In the genomic region with DNA sequence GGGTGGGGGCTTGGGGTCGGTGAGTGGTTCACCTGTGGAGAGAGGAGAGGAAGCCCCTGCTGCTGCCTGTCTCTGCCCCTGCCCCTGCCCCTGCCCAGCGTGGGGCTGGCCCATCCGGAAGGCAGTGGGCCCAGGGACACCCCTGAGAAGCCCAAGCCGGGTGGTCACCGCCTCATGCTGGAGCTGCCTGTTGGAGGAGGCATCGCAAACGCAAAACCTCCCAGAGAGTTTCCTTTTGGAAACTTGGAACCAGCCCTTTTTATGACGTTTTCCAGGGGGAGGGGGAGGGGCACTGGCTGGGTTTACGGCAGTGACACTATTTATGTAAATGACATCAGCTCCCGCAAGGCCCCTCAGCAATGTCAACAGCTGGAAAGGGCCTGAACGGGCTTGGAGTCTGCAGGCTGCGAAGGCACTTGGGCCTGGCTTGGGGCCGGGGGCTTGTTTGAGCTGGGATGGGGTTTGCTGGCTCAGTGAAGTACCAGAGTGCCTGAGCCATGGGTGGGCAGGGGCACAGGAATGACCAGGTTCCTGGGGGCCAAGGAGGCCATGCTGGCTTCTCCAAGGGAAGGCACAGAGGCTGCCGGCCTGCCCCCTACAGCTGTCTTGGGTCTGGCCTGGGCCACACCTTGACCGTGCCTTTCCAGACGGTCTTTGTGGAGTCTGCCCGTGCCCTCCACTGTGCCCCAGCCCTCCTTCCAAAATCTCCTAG, we compare ENCODE assay signal across 8 cellular contexts.
A peak's percentile ranks its signal among the peaks of the same experiment; 100 is the strongest.
DNase-seq lines count a peak whose midpoint lies in the region; ATAC-seq and TF ChIP-seq lines count a peak whose summit lies in the region.

No MANE protein-coding gene starts in this region.

- H3K27me3 Mint-ChIP-seq in activated CD4-positive, alpha-beta T cell treated with anti-CD3 and anti-CD28 coated beads for 36 hours: no peaks in the 10 kb centered on the region

- 64% methylated on average over 17 of the region's 17 CpGs for WGBS in liver

- TF ChIP-seq RAD21 in liver (IDR thresholded peaks at IDR 0.05): no peak

- peak overlapping the region; percentile 17 for H3K4me3 Mint-ChIP-seq in activated CD4-positive, alpha-beta T cell treated with anti-CD3 and anti-CD28 coated beads for 36 hours

- intact Hi-C loops in activated CD4-positive, alpha-beta T cell treated with anti-CD3 and anti-CD28 coated beads for 36 hours (cut with DNase I, micrococcal nuclease): loop anchor here in 1 of 2 experiments (1.0 kb wide), 3 partner anchors 11 to 49 kb away; no protein-coding TSS in a partner anchor

- ATAC-seq in activated CD4-positive, alpha-beta T cell treated with anti-CD3 and anti-CD28 coated beads for 36 hours: no peak

- no peaks in the 10 kb centered on the region for H3K36me3 ChIP-seq in liver (ENCODE audit: control insufficient read depth in 4 of 4, insufficient read depth in 3 of 4, low read depth in 1 of 4, low read length in 3 of 4)

- H3K9me3 ChIP-seq in liver (ENCODE audit: control insufficient read depth in 4 of 4, low read length in 3 of 4): no peaks in the 10 kb centered on the region

- no peaks in the 10 kb centered on the region for H3K27me3 ChIP-seq in liver (ENCODE audit: control insufficient read depth in 4 of 4, insufficient read depth in 4 of 4, low read length in 3 of 4)

- H3K27ac ChIP-seq in liver (ENCODE audit: low read depth in 1 of 2, low read length in 2 of 2) (peak overlapping the region; percentile 85 to 90), substantia nigra (ENCODE audit: low read depth, low read length, poor library complexity, severe bottlenecking) (peak overlapping the region; percentile 72)

- POLR2A ChIA-PET in activated CD4-positive, alpha-beta T cell treated with anti-CD3 and anti-CD28 coated beads for 36 hours (lab: Charles Lee): interaction anchor here (1.8 kb wide), 1 partner anchor 12 kb away, joined by 4 read pairs; no protein-coding TSS in a partner anchor

- no peak overlapping the region for H3K4me3 ChIP-seq in liver (ENCODE audit: low read depth in 1 of 3, low read length in 3 of 3)

- peaks cover 6% of the 10 kb centered on the region for H3K36me3 Mint-ChIP-seq in activated CD4-positive, alpha-beta T cell treated with anti-CD3 and anti-CD28 coated beads for 36 hours (ENCODE audit: low read depth)

- peaks cover 13 to 25% (median 19%) of the 10 kb centered on the region in 4 donors for H3K4me1 ChIP-seq in liver (ENCODE audit: control insufficient read depth in 4 of 4, insufficient read depth in 4 of 4, low read length in 3 of 4)

- H3K27ac Mint-ChIP-seq in activated CD4-positive, alpha-beta T cell treated with anti-CD3 and anti-CD28 coated beads for 36 hours: peak overlapping the region; percentile 6

- H3K4me1 Mint-ChIP-seq in activated CD4-positive, alpha-beta T cell treated with anti-CD3 and anti-CD28 coated beads for 36 hours: peaks cover 13% of the 10 kb centered on the region

- CTCF ChIA-PET in activated CD4-positive, alpha-beta T cell treated with anti-CD3 and anti-CD28 coated beads for 36 hours (lab: Charles Lee): interaction anchor here (0.6 kb wide), 1 partner anchor 38 kb away, joined by 3 read pairs; no protein-coding TSS in a partner anchor

- H3K9me3 Mint-ChIP-seq in activated CD4-positive, alpha-beta T cell treated with anti-CD3 and anti-CD28 coated beads for 36 hours (ENCODE audit: low read depth): no peaks in the 10 kb centered on the region

- TF ChIP-seq CTCF in liver (IDR thresholded peaks at IDR 0.05; ENCODE audit: low read depth, low read length, missing input control): no peak

- DNase-seq in activated CD4-positive, alpha-beta T cell treated with anti-CD3 and anti-CD28 coated beads for 36 hours: no peak
- DNase-seq in activated CD4-positive, alpha-beta T cell treated with anti-CD3 and anti-CD28 coated beads for 48 hours: no peak
- peak; percentile 15 for DNase-seq in cerebellar cortex (ENCODE audit: low spot score)
- peak in 38 of 49 donors; percentile 15 to 80 (median 54) for DNase-seq in substantia nigra (lab: John Stamatoyannopoulos, UW)
- no peak for DNase-seq in stimulated activated CD4-positive, alpha-beta T cell treated with anti-CD3 and anti-CD28 coated beads, Interleukin-4, amount 100 ng/mL, for 24 hours
- no peak for DNase-seq in OCI-M2 (lab: John Stamatoyannopoulos, UW; ENCODE audit: unreplicated experiment)
- no peak for DNase-seq in cerebellum (ENCODE audit: low spot score)

- H3K9ac ChIP-seq in liver (ENCODE audit: low read depth in 1 of 2, low read length in 2 of 2): peak overlapping the region in 1 of 2 donors; percentile 33

TF ChIP-seq in liver, 16 proteins besides CTCF, POLR2A, EP300 and RAD21:
- TF ChIP-seq, protein P1, sequence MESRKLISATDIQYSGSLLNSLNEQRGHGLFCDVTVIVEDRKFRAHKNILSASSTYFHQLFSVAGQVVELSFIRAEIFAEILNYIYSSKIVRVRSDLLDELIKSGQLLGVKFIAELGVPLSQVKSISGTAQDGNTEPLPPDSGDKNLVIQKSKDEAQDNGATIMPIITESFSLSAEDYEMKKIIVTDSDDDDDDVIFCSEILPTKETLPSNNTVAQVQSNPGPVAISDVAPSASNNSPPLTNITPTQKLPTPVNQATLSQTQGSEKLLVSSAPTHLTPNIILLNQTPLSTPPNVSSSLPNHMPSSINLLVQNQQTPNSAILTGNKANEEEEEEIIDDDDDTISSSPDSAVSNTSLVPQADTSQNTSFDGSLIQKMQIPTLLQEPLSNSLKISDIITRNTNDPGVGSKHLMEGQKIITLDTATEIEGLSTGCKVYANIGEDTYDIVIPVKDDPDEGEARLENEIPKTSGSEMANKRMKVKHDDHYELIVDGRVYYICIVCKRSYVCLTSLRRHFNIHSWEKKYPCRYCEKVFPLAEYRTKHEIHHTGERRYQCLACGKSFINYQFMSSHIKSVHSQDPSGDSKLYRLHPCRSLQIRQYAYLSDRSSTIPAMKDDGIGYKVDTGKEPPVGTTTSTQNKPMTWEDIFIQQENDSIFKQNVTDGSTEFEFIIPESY (IDR thresholded peaks at IDR 0.05): no peak
- TF ChIP-seq RXRA (IDR thresholded peaks at IDR 0.05): no peak
- peak in 1 of 2 donors; percentile 25 for TF ChIP-seq JUND (IDR thresholded peaks at IDR 0.05)
- TF ChIP-seq HNF4A (conservative IDR thresholded peaks at IDR 0.05): no peak
- no peak for TF ChIP-seq SP1 (IDR thresholded peaks at IDR 0.05)

Comparison
In these comparisons a context has a peak if more than half of its experiments do, and no peak if none do; other contexts are left out.
1. DNase-seq: peak in cerebellar cortex (single experiment) and substantia nigra (38 of 49); none in activated CD4-positive, alpha-beta T cell treated with anti-CD3 and anti-CD28 coated beads for 36 hours (single experiment), activated CD4-positive, alpha-beta T cell treated with anti-CD3 and anti-CD28 coated beads for 48 hours (single experiment), stimulated activated CD4-positive, alpha-beta T cell treated with anti-CD3 and anti-CD28 coated beads, Interleukin-4, amount 100 ng/mL, for 24 hours (single experiment), OCI-M2 (single experiment) and cerebellum (single experiment).